9 cellular contexts compared by ENCODE assay signal in genomic region chr16:70695351-70696070, GRCh38. TPM values are rescaled to one million over a fixed set of nuclear protein-coding genes. Genes with fewer than 3 reads are reported as not detected.
DNase-seq lines count a peak whose midpoint lies in the region; ATAC-seq and TF ChIP-seq lines count a peak whose summit lies in the region.
"Had no signal": no experiment of that assay in that cellular context is flagged by ENCODE, and none has a peak within 500 bp of the region (broad histone marks: within the 10 kb centered on the region; RNA-seq: fewer than 3 reads in every experiment).

No MANE protein-coding gene starts in this region.

- H3K27ac ChIP-seq in duodenal mucosa (ENCODE audit: low read depth, low read length) (no peak overlapping the region), neural progenitor cell (no peak overlapping the region)

- H3F3A ChIP-seq in neural progenitor cell (ENCODE audit: low read depth) = peaks cover 11% of the 10 kb centered on the region

- ATAC-seq in GM21390 (IDR thresholded peaks at IDR 0.05; ENCODE audit: unreplicated experiment) = no peak
- no peak for ATAC-seq in natural killer cell treated with Interleukin-12 subunit alpha and Interleukin-12 subunit beta and Interleukin-15 and Interleukin-18, amount 100 ng/mL, for 72 hours

- H3K4me2 ChIP-seq in neural progenitor cell = peak overlapping the region; percentile 50

- H3K27me3 Mint-ChIP-seq in neural progenitor cell (ENCODE audit: insufficient read depth, low read depth) = peaks cover 7% of the 10 kb centered on the region
- no peaks in the 10 kb centered on the region for H3K27me3 Mint-ChIP-seq in natural killer cell treated with Interleukin-12 subunit alpha and Interleukin-12 subunit beta and Interleukin-15 and Interleukin-18, amount 100 ng/mL, for 72 hours
- H3K27me3 Mint-ChIP-seq: dendritic cell treated with granulocyte-macrophage colony-stimulating factor and Interleukin-4, amounts not matched to agents 40 ng/mL and 50 ng/mL, for 4 days had no signal

- no peaks in the 10 kb centered on the region for H3K79me2 ChIP-seq in neural progenitor cell (ENCODE audit: low read depth)

- H3K4me1 Mint-ChIP-seq in neural progenitor cell = peaks cover 41% of the 10 kb centered on the region
- peaks cover 0 to 20% of the 10 kb centered on the region in 2 donors for H3K4me1 Mint-ChIP-seq in natural killer cell treated with Interleukin-12 subunit alpha and Interleukin-12 subunit beta and Interleukin-15 and Interleukin-18, amount 100 ng/mL, for 72 hours (ENCODE audit: low read depth in 2 of 2)

- H3K9me3 ChIP-seq in duodenal mucosa (ENCODE audit: control insufficient read depth in 1 of 2, low read length in 2 of 2) (no peaks in the 10 kb centered on the region), neural progenitor cell (ENCODE audit: low read depth) (no peaks in the 10 kb centered on the region)

- H3K27ac Mint-ChIP-seq in neural progenitor cell = peak overlapping the region; percentile 94
- H3K27ac Mint-ChIP-seq in natural killer cell treated with Interleukin-12 subunit alpha and Interleukin-12 subunit beta and Interleukin-15 and Interleukin-18, amount 100 ng/mL, for 72 hours = no peak overlapping the region

- H3K9ac ChIP-seq in duodenal mucosa (ENCODE audit: low read depth in 1 of 2, low read length in 2 of 2) (no peak overlapping the region), neural progenitor cell (no peak overlapping the region)

- H3K4me3 Mint-ChIP-seq in neural progenitor cell = no peak overlapping the region
- H3K4me3 Mint-ChIP-seq in natural killer cell treated with Interleukin-12 subunit alpha and Interleukin-12 subunit beta and Interleukin-15 and Interleukin-18, amount 100 ng/mL, for 72 hours = no peak overlapping the region
- H3K4me3 Mint-ChIP-seq: dendritic cell treated with granulocyte-macrophage colony-stimulating factor and Interleukin-4, amounts not matched to agents 40 ng/mL and 50 ng/mL, for 4 days had no signal

- peaks cover 38 to 58% of the 10 kb centered on the region in 2 donors for H3K4me1 ChIP-seq in duodenal mucosa (ENCODE audit: control insufficient read depth in 1 of 2, insufficient read depth in 2 of 2, low read length in 2 of 2)
- H3K4me1 ChIP-seq in neural progenitor cell = peaks cover 30% of the 10 kb centered on the region

- H2AFZ ChIP-seq in neural progenitor cell (replicated peaks) = no peak overlapping the region

- peak overlapping the region; percentile 12 to 13 for H3K4me3 ChIP-seq in duodenal mucosa (ENCODE audit: low read depth in 1 of 2, low read length in 2 of 2)
- H3K4me3 ChIP-seq in neural progenitor cell = no peak overlapping the region

- H3K9me3 Mint-ChIP-seq in neural progenitor cell = no peaks in the 10 kb centered on the region
- no peaks in the 10 kb centered on the region for H3K9me3 Mint-ChIP-seq in natural killer cell treated with Interleukin-12 subunit alpha and Interleukin-12 subunit beta and Interleukin-15 and Interleukin-18, amount 100 ng/mL, for 72 hours
- H3K9me3 Mint-ChIP-seq: dendritic cell treated with granulocyte-macrophage colony-stimulating factor and Interleukin-4, amounts not matched to agents 40 ng/mL and 50 ng/mL, for 4 days had no signal

- peaks cover 3% of the 10 kb centered on the region for H4K20me1 ChIP-seq in neural progenitor cell (ENCODE audit: low read depth)

- peak; percentile 67 for DNase-seq in EL
- peak; percentile 84 for DNase-seq in NCI-H2107 (lab: John Stamatoyannopoulos, UW)
- peak; percentile 40 for DNase-seq in neural progenitor cell (ENCODE audit: low spot score)
- no peak for DNase-seq in HPDE6-E6E7 (ENCODE audit: extremely low spot score)
- no peak for DNase-seq in activated CD4-positive, alpha-beta T cell treated with anti-CD3 and anti-CD28 coated beads, Interleukin-2, amount 50 U/mL, for 4 hours
- DNase-seq in natural killer cell treated with Interleukin-12 subunit alpha and Interleukin-12 subunit beta and Interleukin-15 and Interleukin-18, amount 100 ng/mL, for 72 hours (ENCODE audit: low spot score) = no peak

- peaks cover 3% of the 10 kb centered on the region for H3K36me3 Mint-ChIP-seq in neural progenitor cell
- H3K36me3 Mint-ChIP-seq in natural killer cell treated with Interleukin-12 subunit alpha and Interleukin-12 subunit beta and Interleukin-15 and Interleukin-18, amount 100 ng/mL, for 72 hours = no peaks in the 10 kb centered on the region

- no peak for TF ChIP-seq CTCF in neural progenitor cell (IDR thresholded peaks at IDR 0.05)

- H3K36me3 ChIP-seq in duodenal mucosa (ENCODE audit: control insufficient read depth in 1 of 2, insufficient read depth in 2 of 2, low read length in 2 of 2) (peaks cover 0 to 9% of the 10 kb centered on the region in 2 donors), neural progenitor cell (no peaks in the 10 kb centered on the region)

- no peaks in the 10 kb centered on the region for H3K27me3 ChIP-seq in duodenal mucosa (ENCODE audit: control insufficient read depth in 1 of 2, insufficient read depth in 2 of 2, low read length in 2 of 2)
- no peaks in the 10 kb centered on the region for H3K27me3 ChIP-seq in neural progenitor cell

RNA-seq across cellular contexts. Expression of gene MTSS2, which starts 9.7 kb away (rescaled TPM):
- 6.2 and 22.1 TPM in 2 replicates for total RNA-seq in neural progenitor cell (ENCODE audit: low replicate concordance)
- 1 to 10 TPM in 1 of 2 donors, under 1 TPM in 1; 0.70 to 1.5 TPM for total RNA-seq in natural killer cell treated with Interleukin-12 subunit alpha and Interleukin-12 subunit beta and Interleukin-15 and Interleukin-18, amount 100 ng/mL, for 72 hours

RNA-seq across cellular contexts. Expression of gene IL34, which starts 49.2 kb away (rescaled TPM):
- total RNA-seq in neural progenitor cell (ENCODE audit: low replicate concordance) = not detected in 2 replicates
- total RNA-seq in natural killer cell treated with Interleukin-12 subunit alpha and Interleukin-12 subunit beta and Interleukin-15 and Interleukin-18, amount 100 ng/mL, for 72 hours = 1 to 10 TPM in 1 of 2 donors, not detected in 1; 1.2 TPM

Comparison
In these comparisons a context has a peak if more than half of its experiments do, and no peak if none do; other contexts are left out.
1. DNase-seq: peak in EL (single experiment), NCI-H2107 (single experiment) and neural progenitor cell (single experiment); none in HPDE6-E6E7 (single experiment), activated CD4-positive, alpha-beta T cell treated with anti-CD3 and anti-CD28 coated beads, Interleukin-2, amount 50 U/mL, for 4 hours (0 of 2) and natural killer cell treated with Interleukin-12 subunit alpha and Interleukin-12 subunit beta and Interleukin-15 and Interleukin-18, amount 100 ng/mL, for 72 hours (single experiment).